Comparison of ENCODE assay signal across 9 cellular contexts in genomic region chr7:128407751-128408708, GRCh38. TPM values are rescaled to one million over a fixed set of nuclear protein-coding genes. Genes with fewer than 3 reads are reported as not detected.
A peak's percentile ranks its signal among the peaks of the same experiment; 100 is the strongest.
DNase-seq lines count a peak whose midpoint lies in the region; ATAC-seq, FAIRE-seq and TF ChIP-seq lines count a peak whose summit lies in the region.
"Had no signal": no experiment of that assay in that cellular context is flagged by ENCODE, and none has a peak within 500 bp of the region (broad histone marks: within the 10 kb centered on the region; RNA-seq: fewer than 3 reads in every experiment).

No MANE protein-coding gene starts in this region.

- H2AFZ ChIP-seq in keratinocyte (ENCODE audit: control insufficient read depth, low read length) = no peak overlapping the region

- ATAC-seq in activated CD8-positive, alpha-beta T cell treated with anti-CD3 and anti-CD28 coated beads, Interleukin-2, amount 10 ng/mL, durations not matched to agents 7 days and 5 days = no peak
- no peak for ATAC-seq in activated CD8-positive, alpha-beta T cell treated with anti-CD3 and anti-CD28 coated beads for 36 hours
- ATAC-seq in T-helper 17 cell = no peak
- no peak for ATAC-seq in HG03520 (IDR thresholded peaks at IDR 0.05; ENCODE audit: unreplicated experiment)

- no peak for TF ChIP-seq POLR2A in suprapubic skin (IDR thresholded peaks at IDR 0.05)

- no peaks in the 10 kb centered on the region for H3K36me3 ChIP-seq in keratinocyte (ENCODE audit: control insufficient read depth in 2 of 2, extremely low read depth in 1 of 2, insufficient read depth in 2 of 2, low read length in 2 of 2)
- peaks cover 2% of the 10 kb centered on the region for H3K36me3 ChIP-seq in suprapubic skin
- no peaks in the 10 kb centered on the region for H3K36me3 ChIP-seq in Caco-2 (ENCODE audit: control insufficient read depth, insufficient read depth, low read length)

- no TSS peak for BruUV-seq in Caco-2 (replicated peaks; lab: Mats Ljungman, UMichigan)

- peak overlapping the region; percentile 85 for H3K4me3 Mint-ChIP-seq in activated CD8-positive, alpha-beta T cell treated with anti-CD3 and anti-CD28 coated beads, Interleukin-2, amount 10 ng/mL, durations not matched to agents 7 days and 5 days
- no peak overlapping the region for H3K4me3 Mint-ChIP-seq in activated CD8-positive, alpha-beta T cell treated with anti-CD3 and anti-CD28 coated beads for 36 hours
- H3K4me3 Mint-ChIP-seq in T-helper 17 cell = peak overlapping the region; percentile 91
- no peak overlapping the region for H3K4me3 Mint-ChIP-seq in Caco-2 (ENCODE audit: unreplicated experiment)

- H3K9ac ChIP-seq in keratinocyte (ENCODE audit: control insufficient read depth, extremely low read depth, insufficient read depth, low read length) = no peak overlapping the region

- 77% methylated on average over 11 of the region's 11 CpGs for WGBS in suprapubic skin

- peaks cover 13% of the 10 kb centered on the region for H3K27me3 Mint-ChIP-seq in activated CD8-positive, alpha-beta T cell treated with anti-CD3 and anti-CD28 coated beads, Interleukin-2, amount 10 ng/mL, durations not matched to agents 7 days and 5 days (ENCODE audit: low read depth)
- peaks cover 9% of the 10 kb centered on the region for H3K27me3 Mint-ChIP-seq in activated CD8-positive, alpha-beta T cell treated with anti-CD3 and anti-CD28 coated beads for 36 hours
- H3K27me3 Mint-ChIP-seq in T-helper 17 cell (no peaks in the 10 kb centered on the region), Caco-2 (ENCODE audit: insufficient read depth, unreplicated experiment) (no peaks in the 10 kb centered on the region)

- H3K27ac ChIP-seq in keratinocyte (ENCODE audit: control insufficient read depth, insufficient read depth, low read length) = no peak overlapping the region
- peak overlapping the region; percentile 84 for H3K27ac ChIP-seq in suprapubic skin

- no peak for TF ChIP-seq CTCF in activated CD8-positive, alpha-beta T cell treated with anti-CD3 and anti-CD28 coated beads for 36 hours (IDR thresholded peaks at IDR 0.05)
- no peak for TF ChIP-seq CTCF in keratinocyte (optimal IDR thresholded peaks at IDR 0.05 in 1 of 3, IDR thresholded peaks at IDR 0.05 in 1 of 3, conservative IDR thresholded peaks at IDR 0.05 in 1 of 3; ENCODE audit: extremely low read depth in 1 of 3, insufficient read depth in 2 of 3, low read length in 3 of 3)
- TF ChIP-seq CTCF in suprapubic skin (IDR thresholded peaks at IDR 0.05) = no peak
- TF ChIP-seq CTCF in Caco-2 (IDR thresholded peaks at IDR 0.05; ENCODE audit: insufficient read depth in 1 of 2, low read depth in 1 of 2, low read length in 1 of 2, severe bottlenecking in 1 of 2, unreplicated experiment in 1 of 2) = no peak

- CTCF ChIA-PET in activated CD8-positive, alpha-beta T cell treated with anti-CD3 and anti-CD28 coated beads, Interleukin-2, amount 10 ng/mL, durations not matched to agents 7 days and 5 days (lab: Charles Lee) = interaction anchor here (0.7 to 25.1 kb wide), 5 partner anchors 9 to 83 kb away, joined by 3 to 432 read pairs (median 9); no protein-coding TSS in a partner anchor
- CTCF ChIA-PET in activated CD8-positive, alpha-beta T cell treated with anti-CD3 and anti-CD28 coated beads for 36 hours (lab: Charles Lee) = interaction anchor here (0.8 to 13.5 kb wide), 9 partner anchors 9 to 68 kb away, joined by 3 to 256 read pairs (median 9); partner anchors contain the start of gene METTL2B
- CTCF ChIA-PET in Caco-2 (lab: Charles Lee) = interaction anchor here (0.6 to 0.9 kb wide), 6 partner anchors 8 to 66 kb away, joined by 3 to 7 read pairs (median 4); partner anchors contain the start of gene HILPDA

- no peaks in the 10 kb centered on the region for H3K9me3 Mint-ChIP-seq in activated CD8-positive, alpha-beta T cell treated with anti-CD3 and anti-CD28 coated beads, Interleukin-2, amount 10 ng/mL, durations not matched to agents 7 days and 5 days (ENCODE audit: insufficient read depth)
- H3K9me3 Mint-ChIP-seq in activated CD8-positive, alpha-beta T cell treated with anti-CD3 and anti-CD28 coated beads for 36 hours = no peaks in the 10 kb centered on the region
- no peaks in the 10 kb centered on the region for H3K9me3 Mint-ChIP-seq in Caco-2 (ENCODE audit: unreplicated experiment)

- dilution Hi-C loops in keratinocyte (cut with MboI; ENCODE audit: extremely low pct_ligation_motif_present, low sequenced_read_pairs) = no loop called here

- H3K4me1 ChIP-seq in keratinocyte (ENCODE audit: control insufficient read depth, extremely low read depth, insufficient read depth, low read length) (peaks cover 40% of the 10 kb centered on the region), suprapubic skin (peaks cover 62% of the 10 kb centered on the region), Caco-2 (peaks cover 34% of the 10 kb centered on the region)

- H3K9me3 ChIP-seq in T-helper 17 cell (ENCODE audit: control insufficient read depth, low read length, poor library complexity, severe bottlenecking) = no peaks in the 10 kb centered on the region
- no peaks in the 10 kb centered on the region for H3K9me3 ChIP-seq in keratinocyte (ENCODE audit: control insufficient read depth, low read depth, low read length)
- H3K9me3 ChIP-seq in suprapubic skin = no peaks in the 10 kb centered on the region
- no peaks in the 10 kb centered on the region; the same call in 1 of the 2 replicates for H3K9me3 ChIP-seq in Caco-2

- POLR2A ChIA-PET in activated CD8-positive, alpha-beta T cell treated with anti-CD3 and anti-CD28 coated beads, Interleukin-2, amount 10 ng/mL, durations not matched to agents 7 days and 5 days (lab: Charles Lee) = no interaction called here
- POLR2A ChIA-PET in activated CD8-positive, alpha-beta T cell treated with anti-CD3 and anti-CD28 coated beads for 36 hours (lab: Charles Lee) = interaction anchor here (0.6 to 1.6 kb wide), 6 partner anchors 10 to 460 kb away, joined by 3 to 5 read pairs (median 3); partner anchors contain the start of gene HILPDA
- POLR2A ChIA-PET in Caco-2 (lab: Charles Lee) = interaction anchor here (1.4 kb wide), 1 partner anchor 64 kb away, joined by 3 read pairs; the partner anchor contains the start of gene RBM28

- intact Hi-C loops in activated CD8-positive, alpha-beta T cell treated with anti-CD3 and anti-CD28 coated beads for 36 hours (cut with micrococcal nuclease) = loop anchor here (10.0 kb wide), 1 partner anchor 47 kb away; the partner anchor contains the start of gene HILPDA
- intact Hi-C loops in Caco-2 (cut with micrococcal nuclease; ENCODE audit: unreplicated experiment) = no loop called here

- H3K4me2 ChIP-seq in keratinocyte (ENCODE audit: control insufficient read depth, extremely low read depth, insufficient read depth, low read depth, low read length) = peak overlapping the region; percentile 95

- H3K27ac Mint-ChIP-seq in activated CD8-positive, alpha-beta T cell treated with anti-CD3 and anti-CD28 coated beads, Interleukin-2, amount 10 ng/mL, durations not matched to agents 7 days and 5 days = no peak overlapping the region
- H3K27ac Mint-ChIP-seq in activated CD8-positive, alpha-beta T cell treated with anti-CD3 and anti-CD28 coated beads for 36 hours = no peak overlapping the region
- H3K27ac Mint-ChIP-seq in T-helper 17 cell (peak overlapping the region; percentile 59), Caco-2 (ENCODE audit: unreplicated experiment) (no peak overlapping the region)

- H3K36me3 Mint-ChIP-seq in activated CD8-positive, alpha-beta T cell treated with anti-CD3 and anti-CD28 coated beads, Interleukin-2, amount 10 ng/mL, durations not matched to agents 7 days and 5 days (ENCODE audit: low read depth) = peaks cover 8% of the 10 kb centered on the region
- peaks cover 6% of the 10 kb centered on the region for H3K36me3 Mint-ChIP-seq in activated CD8-positive, alpha-beta T cell treated with anti-CD3 and anti-CD28 coated beads for 36 hours (ENCODE audit: low read depth)
- H3K36me3 Mint-ChIP-seq in T-helper 17 cell (ENCODE audit: low read depth) (peaks cover 2% of the 10 kb centered on the region), Caco-2 (ENCODE audit: insufficient read depth, unreplicated experiment) (no peaks in the 10 kb centered on the region)

- peaks cover 45% of the 10 kb centered on the region for H3K4me1 Mint-ChIP-seq in activated CD8-positive, alpha-beta T cell treated with anti-CD3 and anti-CD28 coated beads, Interleukin-2, amount 10 ng/mL, durations not matched to agents 7 days and 5 days (ENCODE audit: low read depth)
- H3K4me1 Mint-ChIP-seq in activated CD8-positive, alpha-beta T cell treated with anti-CD3 and anti-CD28 coated beads for 36 hours (ENCODE audit: low read depth) = peaks cover 28% of the 10 kb centered on the region
- H3K4me1 Mint-ChIP-seq in T-helper 17 cell (peaks cover 37% of the 10 kb centered on the region), Caco-2 (ENCODE audit: low read depth, unreplicated experiment) (peaks cover 7% of the 10 kb centered on the region)

- FAIRE-seq in keratinocyte (lab: Jason Lieb, UNC) = no peak

- H3K27me3 ChIP-seq in keratinocyte (ENCODE audit: control insufficient read depth, extremely low read depth, insufficient read depth, low read length) (no peaks in the 10 kb centered on the region), suprapubic skin (no peaks in the 10 kb centered on the region), Caco-2 (replicated peaks; ENCODE audit: control insufficient read depth, insufficient read depth, low read length) (no peaks in the 10 kb centered on the region)

- H3K4me3 ChIP-seq in keratinocyte (ENCODE audit: control insufficient read depth in 2 of 3, extremely low read depth in 1 of 3, insufficient read depth in 2 of 3, low read depth in 1 of 3, low read length in 3 of 3) = peak overlapping the region in 1 of 3 experiments; percentile 69
- H3K4me3 ChIP-seq in suprapubic skin = peak overlapping the region; percentile 79
- H3K4me3 ChIP-seq in Caco-2 (ENCODE audit: low read depth, low read length) = no peak overlapping the region

- peaks cover 15% of the 10 kb centered on the region for H3K79me2 ChIP-seq in keratinocyte (ENCODE audit: control insufficient read depth, insufficient read depth, low read length)

- no peaks in the 10 kb centered on the region for H4K20me1 ChIP-seq in keratinocyte (ENCODE audit: control insufficient read depth, extremely low read depth, insufficient read depth, low read length)

- H3K9me1 ChIP-seq in keratinocyte (ENCODE audit: control insufficient read depth, extremely low read depth, insufficient read depth, low read length) = no peaks in the 10 kb centered on the region

- TF ChIP-seq EP300 in suprapubic skin (IDR thresholded peaks at IDR 0.05) = no peak

- DNase-seq in activated CD8-positive, alpha-beta T cell treated with anti-CD3 and anti-CD28 coated beads, Interleukin-2, amount 10 ng/mL, durations not matched to agents 7 days and 5 days = no peak
- DNase-seq in activated CD8-positive, alpha-beta T cell treated with anti-CD3 and anti-CD28 coated beads for 36 hours = no peak
- DNase-seq in T-helper 17 cell (no peak), keratinocyte (ENCODE audit: low read depth, low spot score) (no peak), suprapubic skin (ENCODE audit: low spot score in 2 of 2) (no peak), Caco-2 (no peak)
- no peak for DNase-seq in stimulated activated naive CD4-positive, alpha-beta T cell treated with Interleukin-2 at 50 U/mL for 16 hours (lab: John Stamatoyannopoulos, UW)
- DNase-seq: KG1 had no signal

RNA-seq across cellular contexts. Expression of gene IMPDH1, which starts 1.8 kb away (rescaled TPM):
- total RNA-seq in activated CD8-positive, alpha-beta T cell treated with anti-CD3 and anti-CD28 coated beads, Interleukin-2, amount 10 ng/mL, durations not matched to agents 7 days and 5 days = 10 to 100 TPM; 75.3 to 80.8 TPM
- 10 to 100 TPM; 60.5 to 68.1 TPM for total RNA-seq in activated CD8-positive, alpha-beta T cell treated with anti-CD3 and anti-CD28 coated beads for 36 hours
- total RNA-seq in T-helper 17 cell (10 to 100 TPM; 52.5 to 55.9 TPM), suprapubic skin (10 to 100 TPM; 43.1 to 68.5 (median 47.4) TPM), Caco-2 (2022) (39.9 and 43.5 TPM in 2 replicates)
- 50.0 to 62.5 TPM (median 56.2 TPM) in 3 replicates for polyA plus RNA-seq in keratinocyte
- polyA plus RNA-seq in keratinocyte (2011; ENCODE audit: low read depth) = 16.9 TPM
- polyA plus RNA-seq in keratinocyte (2011; cell fraction: cytosol; rRNA removed) = 32.5 and 55.4 TPM in 2 replicates
- 55.2 and 60.9 TPM in 2 replicates for polyA plus RNA-seq in keratinocyte (2011; cell fraction: nucleus; rRNA removed)
- polyA plus RNA-seq in keratinocyte (2012; ENCODE audit: low replicate concordance) = 21.8 and 72.4 TPM in 2 replicates
- 77.7 to 199 TPM (median 83.4 TPM) in 3 replicates for polyA minus RNA-seq in keratinocyte
- polyA minus RNA-seq in keratinocyte (2011; cell fraction: cytosol; rRNA and poly(A)+ RNA removed) = 80.6 TPM
- polyA minus RNA-seq in keratinocyte (2011; cell fraction: nucleus; rRNA and poly(A)+ RNA removed) = 36.9 and 47.0 TPM in 2 replicates

RNA-seq across cellular contexts. Expression of gene PRRT4, which starts 46.5 kb away (rescaled TPM):
- total RNA-seq in activated CD8-positive, alpha-beta T cell treated with anti-CD3 and anti-CD28 coated beads, Interleukin-2, amount 10 ng/mL, durations not matched to agents 7 days and 5 days = under 1 TPM in 1 of 2 experiments, not detected in 1; 0.16 TPM
- total RNA-seq in activated CD8-positive, alpha-beta T cell treated with anti-CD3 and anti-CD28 coated beads for 36 hours = under 1 TPM; 0.20 to 0.69 TPM
- total RNA-seq in T-helper 17 cell = under 1 TPM in 1 of 2 donors, not detected in 1; 0.65 TPM
- polyA plus RNA-seq in keratinocyte = 0.12 to 0.23 TPM (median 0.12 TPM) in 3 replicates
- not detected for polyA plus RNA-seq in keratinocyte (2011; ENCODE audit: low read depth)
- polyA plus RNA-seq in keratinocyte (2011; cell fraction: cytosol; rRNA removed) = 0.08 and 0.10 TPM in 2 replicates
- 0.59 and 0.79 TPM in 2 replicates for polyA plus RNA-seq in keratinocyte (2011; cell fraction: nucleus; rRNA removed)
- 0.18 and 0.76 TPM in 2 replicates for polyA plus RNA-seq in keratinocyte (2012; ENCODE audit: low replicate concordance)
- polyA minus RNA-seq in keratinocyte = not detected in 3 replicates
- not detected for polyA minus RNA-seq in keratinocyte (2011; cell fraction: cytosol; rRNA and poly(A)+ RNA removed)
- 0.54 TPM in 1 of 2 replicates, not detected in the other for polyA minus RNA-seq in keratinocyte (2011; cell fraction: nucleus; rRNA and poly(A)+ RNA removed)
- 10 to 100 TPM in 1 of 4 donors, 1 to 10 TPM in 3; 1.4 to 13.0 (median 6.4) TPM for total RNA-seq in suprapubic skin
- total RNA-seq in Caco-2 (2022) = 0.37 and 0.43 TPM in 2 replicates

RNA-seq across cellular contexts. Expression of gene HILPDA, which starts 47.6 kb away (rescaled TPM):
- 10 to 100 TPM; 24.1 to 26.2 TPM for total RNA-seq in activated CD8-positive, alpha-beta T cell treated with anti-CD3 and anti-CD28 coated beads, Interleukin-2, amount 10 ng/mL, durations not matched to agents 7 days and 5 days
- 100 to 1,000 TPM; 344 to 362 TPM for total RNA-seq in activated CD8-positive, alpha-beta T cell treated with anti-CD3 and anti-CD28 coated beads for 36 hours
- 1 to 10 TPM in 1 of 2 donors, under 1 TPM in 1; 0.96 to 1.1 TPM for total RNA-seq in T-helper 17 cell
- polyA plus RNA-seq in keratinocyte = 12.8 to 41.6 TPM (median 17.9 TPM) in 3 replicates
- 5.1 TPM for polyA plus RNA-seq in keratinocyte (2011; ENCODE audit: low read depth)
- 11.2 and 16.4 TPM in 2 replicates for polyA plus RNA-seq in keratinocyte (2011; cell fraction: cytosol; rRNA removed)
- polyA plus RNA-seq in keratinocyte (2011; cell fraction: nucleus; rRNA removed) = 15.1 and 15.8 TPM in 2 replicates
- polyA plus RNA-seq in keratinocyte (2012; ENCODE audit: low replicate concordance) = 5.8 and 19.6 TPM in 2 replicates
- polyA minus RNA-seq in keratinocyte = 11.2 to 26.9 TPM (median 11.3 TPM) in 3 replicates
- 8.1 TPM for polyA minus RNA-seq in keratinocyte (2011; cell fraction: cytosol; rRNA and poly(A)+ RNA removed)
- polyA minus RNA-seq in keratinocyte (2011; cell fraction: nucleus; rRNA and poly(A)+ RNA removed) = 5.3 and 8.8 TPM in 2 replicates
- 10 to 100 TPM; 16.0 to 35.8 (median 32.8) TPM for total RNA-seq in suprapubic skin
- 17.0 and 17.8 TPM in 2 replicates for total RNA-seq in Caco-2 (2022)

Comparison
In these comparisons a context has a peak if more than half of its experiments do, and no peak if none do; other contexts are left out.
1. H3K4me3 Mint-ChIP-seq: peak in activated CD8-positive, alpha-beta T cell treated with anti-CD3 and anti-CD28 coated beads, Interleukin-2, amount 10 ng/mL, durations not matched to agents 7 days and 5 days (single experiment) and T-helper 17 cell (single experiment); none in activated CD8-positive, alpha-beta T cell treated with anti-CD3 and anti-CD28 coated beads for 36 hours (single experiment) and Caco-2 (single experiment).
2. RNA of gene HILPDA, which starts 47.6 kb away (total RNA-seq): 344 to 362 TPM in activated CD8-positive, alpha-beta T cell treated with anti-CD3 and anti-CD28 coated beads for 36 hours; 16.0 to 35.8 TPM in suprapubic skin, 24.1 to 26.2 TPM in activated CD8-positive, alpha-beta T cell treated with anti-CD3 and anti-CD28 coated beads, Interleukin-2, amount 10 ng/mL, durations not matched to agents 7 days and 5 days, 17.0 to 17.8 TPM in Caco-2 and 0.96 to 1.1 TPM in T-helper 17 cell; every median in the first group is over 4 times any median in the second.